Comparison of ENCODE assay signal across 10 cellular contexts in the genomic region with DNA sequence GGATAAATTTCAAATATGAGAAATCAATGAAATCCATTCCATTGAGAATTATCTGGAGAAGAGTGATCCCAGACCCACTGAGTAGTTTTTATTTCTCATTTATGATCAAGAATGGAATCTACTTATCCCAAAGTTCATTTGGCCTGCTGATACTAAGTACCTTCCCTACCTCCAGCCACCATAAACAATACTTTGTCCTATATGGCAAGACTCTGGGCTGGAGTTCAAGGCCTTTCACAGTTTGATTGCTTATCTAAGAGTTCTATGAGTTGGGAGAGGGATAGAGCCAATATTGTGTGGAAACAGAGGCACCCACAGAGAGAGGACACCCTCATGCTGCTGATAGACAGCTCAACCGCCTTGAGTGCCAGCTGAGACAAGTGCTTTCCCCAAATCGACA. TPM values are rescaled to one million over a fixed set of nuclear protein-coding genes. Genes with fewer than 3 reads are reported as not detected.
"Had no signal": no experiment of that assay in that cellular context is flagged by ENCODE, and none has a peak within 500 bp of the region (broad histone marks: within the 10 kb centered on the region; RNA-seq: fewer than 3 reads in every experiment).

No MANE protein-coding gene starts in this region.

- H3K4me2 ChIP-seq: KMS-11 had no signal

- ATAC-seq: K562 had no signal

- H3K9ac ChIP-seq: KMS-11 had no signal

- DNase-seq: IMR-90, KBM-7, KG1 had no signal

- H3K36me3 Mint-ChIP-seq: IgD-negative memory B cell had no signal

- H3K27ac Mint-ChIP-seq: IgD-negative memory B cell had no signal

- H3K4me3 ChIP-seq: K562 had no signal

- H3K4me1 Mint-ChIP-seq: IgD-negative memory B cell had no signal

- H3K9me3 Mint-ChIP-seq: IgD-negative memory B cell had no signal

- FAIRE-seq: HTR-8/SVneo, K562 had no signal

- H3K4me3 Mint-ChIP-seq: IgD-negative memory B cell had no signal

- H3K27ac ChIP-seq: HL-60, KMS-11 had no signal

RNA-seq across cellular contexts. Expression of gene PDZK1, which starts 5.1 kb away (rescaled TPM):
- total RNA-seq: HT1080 had no signal

RNA-seq across cellular contexts. Expression of gene CD160, which starts 17.2 kb away (rescaled TPM):
- total RNA-seq: HT-29, HT1080, IMR-90, K562 had no signal
- polyA plus RNA-seq: IMR-90 had no signal
